ENCODE assay signal across 7 cellular contexts in genomic region chr1:43969416-43969745, GRCh38. TPM values are rescaled to one million over a fixed set of nuclear protein-coding genes. Genes with fewer than 3 reads are reported as not detected.
DNase-seq lines count a peak whose midpoint lies in the region; ATAC-seq and FAIRE-seq lines count a peak whose summit lies in the region.
"Had no signal": no experiment of that assay in that cellular context is flagged by ENCODE, and none has a peak within 500 bp of the region (broad histone marks: within the 10 kb centered on the region; RNA-seq: fewer than 3 reads in every experiment).

No MANE protein-coding gene starts in this region.

- peaks cover 32% of the 10 kb centered on the region for H3K4me1 Mint-ChIP-seq in activated CD8-positive, alpha-beta T cell treated with anti-CD3 and anti-CD28 coated beads, Interleukin-2, amount 10 ng/mL, durations not matched to agents 7 days and 5 days (ENCODE audit: low read depth)
- peaks cover 17 to 36% (median 33%) of the 10 kb centered on the region in 4 donors for H3K4me1 Mint-ChIP-seq in naive thymus-derived CD8-positive, alpha-beta T cell

- ATAC-seq in activated CD8-positive, alpha-beta T cell treated with anti-CD3 and anti-CD28 coated beads, Interleukin-2, amount 10 ng/mL, durations not matched to agents 7 days and 5 days = no peak
- ATAC-seq in naive thymus-derived CD8-positive, alpha-beta T cell = no peak
- no peak for ATAC-seq in HG02970 (IDR thresholded peaks at IDR 0.05; ENCODE audit: low FRiP score, unreplicated experiment)

- no peaks in the 10 kb centered on the region for H3K4me1 ChIP-seq in ES-I3 (ENCODE audit: insufficient read depth, low read length)

- no peak for DNase-seq in activated CD8-positive, alpha-beta T cell treated with anti-CD3 and anti-CD28 coated beads, Interleukin-2, amount 10 ng/mL, durations not matched to agents 7 days and 5 days
- DNase-seq in naive thymus-derived CD8-positive, alpha-beta T cell = no peak
- DNase-seq in Ammon's horn (ENCODE audit: low spot score) (no peak), HTR-8/SVneo (ENCODE audit: insufficient read length, low spot score) (no peak)

- no peak for FAIRE-seq in HTR-8/SVneo (lab: Jason Lieb, UNC)

- no peaks in the 10 kb centered on the region for H3K9me3 ChIP-seq in ES-I3 (ENCODE audit: control insufficient read depth, insufficient read depth, low read length)
- H3K9me3 ChIP-seq: SJSA1 had no signal

- H3K9ac ChIP-seq in ES-I3 (ENCODE audit: low read depth, low read length) = peak overlapping the region; percentile 34; the same call in 1 of the 2 replicates

- no peaks in the 10 kb centered on the region for H3K36me3 ChIP-seq in ES-I3 (ENCODE audit: insufficient read depth, low read length)

- POLR2A ChIA-PET in activated CD8-positive, alpha-beta T cell treated with anti-CD3 and anti-CD28 coated beads, Interleukin-2, amount 10 ng/mL, durations not matched to agents 7 days and 5 days (lab: Charles Lee) = interaction anchor here (0.7 to 1.8 kb wide), 2 partner anchors 22 to 23 kb away, joined by 3 to 6 read pairs; partner anchors contain the start of gene IPO13
- POLR2A ChIA-PET in naive thymus-derived CD8-positive, alpha-beta T cell (lab: Charles Lee) = interaction anchor here (0.7 to 2.1 kb wide), 4 partner anchors 13 to 122 kb away, joined by 3 to 13 read pairs (median 4); partner anchors contain the start of gene IPO13

- H3K27me3 Mint-ChIP-seq in activated CD8-positive, alpha-beta T cell treated with anti-CD3 and anti-CD28 coated beads, Interleukin-2, amount 10 ng/mL, durations not matched to agents 7 days and 5 days (ENCODE audit: low read depth) = no peaks in the 10 kb centered on the region
- no peaks in the 10 kb centered on the region for H3K27me3 Mint-ChIP-seq in naive thymus-derived CD8-positive, alpha-beta T cell

- H3K36me3 Mint-ChIP-seq in activated CD8-positive, alpha-beta T cell treated with anti-CD3 and anti-CD28 coated beads, Interleukin-2, amount 10 ng/mL, durations not matched to agents 7 days and 5 days (ENCODE audit: low read depth) = peaks cover 23% of the 10 kb centered on the region
- peaks cover 0 to 11% (median 0%) of the 10 kb centered on the region in 3 donors for H3K36me3 Mint-ChIP-seq in naive thymus-derived CD8-positive, alpha-beta T cell

- no peaks in the 10 kb centered on the region for H3K9me3 Mint-ChIP-seq in activated CD8-positive, alpha-beta T cell treated with anti-CD3 and anti-CD28 coated beads, Interleukin-2, amount 10 ng/mL, durations not matched to agents 7 days and 5 days (ENCODE audit: insufficient read depth)
- no peaks in the 10 kb centered on the region for H3K9me3 Mint-ChIP-seq in naive thymus-derived CD8-positive, alpha-beta T cell

- peak overlapping the region; percentile 86 for H3K27ac Mint-ChIP-seq in activated CD8-positive, alpha-beta T cell treated with anti-CD3 and anti-CD28 coated beads, Interleukin-2, amount 10 ng/mL, durations not matched to agents 7 days and 5 days
- H3K27ac Mint-ChIP-seq in naive thymus-derived CD8-positive, alpha-beta T cell = peak overlapping the region in 6 of 10 donors; percentile 76 to 94 (median 92)

- H3K4me3 Mint-ChIP-seq in activated CD8-positive, alpha-beta T cell treated with anti-CD3 and anti-CD28 coated beads, Interleukin-2, amount 10 ng/mL, durations not matched to agents 7 days and 5 days = peak overlapping the region; percentile 97
- peak overlapping the region; percentile 89 to 96 (median 94) for H3K4me3 Mint-ChIP-seq in naive thymus-derived CD8-positive, alpha-beta T cell

- CTCF ChIA-PET in activated CD8-positive, alpha-beta T cell treated with anti-CD3 and anti-CD28 coated beads, Interleukin-2, amount 10 ng/mL, durations not matched to agents 7 days and 5 days (lab: Charles Lee) = interaction anchor here (0.9 to 1.6 kb wide), 4 partner anchors 20 to 206 kb away, joined by 3 to 4 read pairs (median 4); no protein-coding TSS in a partner anchor

RNA-seq across cellular contexts. Expression of gene DPH2, which starts 0.4 kb away (rescaled TPM):
- total RNA-seq in activated CD8-positive, alpha-beta T cell treated with anti-CD3 and anti-CD28 coated beads, Interleukin-2, amount 10 ng/mL, durations not matched to agents 7 days and 5 days = 10 to 100 TPM; 32.4 to 32.9 TPM
- total RNA-seq in naive thymus-derived CD8-positive, alpha-beta T cell = 10 to 100 TPM; 34.5 to 37.7 TPM
- 10 to 100 TPM; 30.2 to 40.4 (median 35.7) TPM for polyA plus RNA-seq in naive thymus-derived CD8-positive, alpha-beta T cell

RNA-seq across cellular contexts. Expression of gene ATP6V0B, which starts 5.4 kb away (rescaled TPM):
- total RNA-seq in activated CD8-positive, alpha-beta T cell treated with anti-CD3 and anti-CD28 coated beads, Interleukin-2, amount 10 ng/mL, durations not matched to agents 7 days and 5 days = 100 to 1,000 TPM; 116 to 117 TPM
- total RNA-seq in naive thymus-derived CD8-positive, alpha-beta T cell = 10 to 100 TPM; 55.8 to 59.6 TPM
- polyA plus RNA-seq in naive thymus-derived CD8-positive, alpha-beta T cell = 100 to 1,000 TPM; 149 to 213 (median 166) TPM

RNA-seq across cellular contexts. Expression of gene B4GALT2, which starts 9.6 kb away (rescaled TPM):
- total RNA-seq in activated CD8-positive, alpha-beta T cell treated with anti-CD3 and anti-CD28 coated beads, Interleukin-2, amount 10 ng/mL, durations not matched to agents 7 days and 5 days = 10 to 100 TPM; 20.1 to 20.2 TPM
- total RNA-seq in naive thymus-derived CD8-positive, alpha-beta T cell = under 1 TPM; 0.38 to 0.83 TPM
- polyA plus RNA-seq in naive thymus-derived CD8-positive, alpha-beta T cell = under 1 TPM in 2 of 3 donors, not detected in 1; 0.11 to 0.25 TPM

RNA-seq across cellular contexts. Expression of gene CCDC24, which starts 22.0 kb away (rescaled TPM):
- total RNA-seq in activated CD8-positive, alpha-beta T cell treated with anti-CD3 and anti-CD28 coated beads, Interleukin-2, amount 10 ng/mL, durations not matched to agents 7 days and 5 days = 1 to 10 TPM; 1.1 to 1.3 TPM
- 1 to 10 TPM; 1.9 to 2.5 TPM for total RNA-seq in naive thymus-derived CD8-positive, alpha-beta T cell
- under 1 TPM in 2 of 3 donors, not detected in 1; 0.29 to 0.61 TPM for polyA plus RNA-seq in naive thymus-derived CD8-positive, alpha-beta T cell

RNA-seq across cellular contexts. Expression of gene IPO13, which starts 22.6 kb away (rescaled TPM):
- 10 to 100 TPM; 23.7 to 24.5 TPM for total RNA-seq in activated CD8-positive, alpha-beta T cell treated with anti-CD3 and anti-CD28 coated beads, Interleukin-2, amount 10 ng/mL, durations not matched to agents 7 days and 5 days
- 10 to 100 TPM; 20.5 to 24.1 TPM for total RNA-seq in naive thymus-derived CD8-positive, alpha-beta T cell
- polyA plus RNA-seq in naive thymus-derived CD8-positive, alpha-beta T cell = 10 to 100 TPM; 13.8 to 14.5 (median 14.4) TPM

Comparison
In these comparisons a context has a peak if more than half of its experiments do, and no peak if none do; other contexts are left out.
1. RNA of gene B4GALT2, which starts 9.6 kb away (total RNA-seq): 20.1 to 20.2 TPM in activated CD8-positive, alpha-beta T cell treated with anti-CD3 and anti-CD28 coated beads, Interleukin-2, amount 10 ng/mL, durations not matched to agents 7 days and 5 days; 0.38 to 0.83 TPM in naive thymus-derived CD8-positive, alpha-beta T cell; every median in the first group is over 10 times any median in the second.